ENCODE assay signal across 26 cellular contexts in genomic region chr6:96943535-96943934, GRCh38.
"Had no signal": no experiment of that assay in that cellular context is flagged by ENCODE, and none has a peak within 500 bp of the region (broad histone marks: within the 10 kb centered on the region; RNA-seq: fewer than 3 reads in every experiment).

No MANE protein-coding gene starts in this region.

- H3K36me3 ChIP-seq: brain microvascular endothelial cell, cardiac muscle cell had no signal

- FAIRE-seq: K562 had no signal

- H3K4me3 ChIP-seq: cardiac muscle cell, K562, SK-N-MC had no signal

- ATAC-seq: activated T-cell treated with anti-CD3 and anti-CD28 coated beads, Interleukin-2, amount 50 U/mL, for 72 hours; K562; Panc1; Right ventricle myocardium inferior had no signal

- DNase-seq: activated CD4-positive, alpha-beta memory T cell treated with anti-CD3 and anti-CD28 coated beads for 36 hours; activated CD4-positive, alpha-beta T cell treated with anti-CD3 and anti-CD28 coated beads, Interleukin-2, amount 10 ng/mL, durations not matched to agents 7 days and 5 days; activated CD4-positive, CD25-positive, alpha-beta regulatory T cell; activated gamma-delta T cell treated with Interleukin-2 at 50 U/mL for 16 hours; activated naive CD4-positive, alpha-beta T cell treated with anti-CD3 and anti-CD28 coated beads, Interleukin-2, amount 10 ng/mL, durations not matched to agents 7 days and 5 days; activated naive CD8-positive, alpha-beta T cell treated with anti-CD3 and anti-CD28 coated beads for 36 hours; activated T-cell treated with anti-CD3 and anti-CD28 coated beads, Interleukin-2, amount 50 U/mL, for 72 hours; brain microvascular endothelial cell; Karpas-422; NCI-H1105 treated with DMSO at 0.1 percent for 48 hours; NCI-H1436 treated with DMSO at 0.1 percent for 48 hours; NCI-H1930; NCI-H345; NCI-H526; NCI-H82; NK-92 treated with Interleukin-12 subunit alpha and Interleukin-12 subunit beta, amount 100 ng/mL, for 24 hours; OCI-M1; RPMI8226; T-helper 1 cell had no signal

- H3K27ac ChIP-seq: brain microvascular endothelial cell, cardiac muscle cell, SK-N-MC, VCaP had no signal

- H3K4me3 Mint-ChIP-seq: activated CD4-positive, alpha-beta memory T cell treated with anti-CD3 and anti-CD28 coated beads for 36 hours; activated CD4-positive, alpha-beta T cell treated with anti-CD3 and anti-CD28 coated beads, Interleukin-2, amount 10 ng/mL, durations not matched to agents 7 days and 5 days; activated naive CD4-positive, alpha-beta T cell treated with anti-CD3 and anti-CD28 coated beads, Interleukin-2, amount 10 ng/mL, durations not matched to agents 7 days and 5 days; activated naive CD8-positive, alpha-beta T cell treated with anti-CD3 and anti-CD28 coated beads for 36 hours; activated T-cell treated with anti-CD3 and anti-CD28 coated beads, Interleukin-2, amount 50 U/mL, for 72 hours had no signal

- H3K27ac Mint-ChIP-seq: activated CD4-positive, alpha-beta memory T cell treated with anti-CD3 and anti-CD28 coated beads for 36 hours; activated CD4-positive, alpha-beta T cell treated with anti-CD3 and anti-CD28 coated beads, Interleukin-2, amount 10 ng/mL, durations not matched to agents 7 days and 5 days; activated naive CD4-positive, alpha-beta T cell treated with anti-CD3 and anti-CD28 coated beads, Interleukin-2, amount 10 ng/mL, durations not matched to agents 7 days and 5 days; activated naive CD8-positive, alpha-beta T cell treated with anti-CD3 and anti-CD28 coated beads for 36 hours; activated T-cell treated with anti-CD3 and anti-CD28 coated beads, Interleukin-2, amount 50 U/mL, for 72 hours; activated T-helper 2 cell treated with anti-CD3 and anti-CD28 coated beads, Interferon-gamma antibody, Interleukin-2, Interleukin-4, amounts not matched to agents 10 μg/mL and 5 μg/mL and 100 μg/mL, durations not matched to agents 14 hours and 24 hours and 36 hours had no signal

- H3K27me3 Mint-ChIP-seq: activated CD4-positive, alpha-beta memory T cell treated with anti-CD3 and anti-CD28 coated beads for 36 hours; activated CD4-positive, alpha-beta T cell treated with anti-CD3 and anti-CD28 coated beads, Interleukin-2, amount 10 ng/mL, durations not matched to agents 7 days and 5 days; activated naive CD4-positive, alpha-beta T cell treated with anti-CD3 and anti-CD28 coated beads, Interleukin-2, amount 10 ng/mL, durations not matched to agents 7 days and 5 days; activated naive CD8-positive, alpha-beta T cell treated with anti-CD3 and anti-CD28 coated beads for 36 hours had no signal

- H3K36me3 Mint-ChIP-seq: activated CD4-positive, alpha-beta memory T cell treated with anti-CD3 and anti-CD28 coated beads for 36 hours had no signal

- H3K27me3 ChIP-seq: brain microvascular endothelial cell had no signal

- H3K9me3 Mint-ChIP-seq: activated CD4-positive, alpha-beta memory T cell treated with anti-CD3 and anti-CD28 coated beads for 36 hours; activated naive CD4-positive, alpha-beta T cell treated with anti-CD3 and anti-CD28 coated beads, Interleukin-2, amount 10 ng/mL, durations not matched to agents 7 days and 5 days; activated T-cell treated with anti-CD3 and anti-CD28 coated beads, Interleukin-2, amount 50 U/mL, for 72 hours; activated T-helper 2 cell treated with anti-CD3 and anti-CD28 coated beads, Interferon-gamma antibody, Interleukin-2, Interleukin-4, amounts not matched to agents 10 μg/mL and 5 μg/mL and 100 μg/mL, durations not matched to agents 14 hours and 24 hours and 36 hours had no signal
